2 cellular contexts compared by ENCODE assay signal in genomic region chr18:62730926-62731325, GRCh38.
TF ChIP-seq lines count a peak whose summit lies in the region.

No MANE protein-coding gene starts in this region.

TF ChIP-seq in GM12891, 5 proteins besides CTCF, POLR2A, EP300 and RAD21:
- no peak for TF ChIP-seq POLR2AphosphoS5 (IDR thresholded peaks at IDR 0.05; ENCODE audit: low read depth, low read length)
- TF ChIP-seq SPI1 (IDR thresholded peaks at IDR 0.05; ENCODE audit: low read depth, low read length): no peak
- no peak for TF ChIP-seq PAX5 (IDR thresholded peaks at IDR 0.05; ENCODE audit: insufficient read depth, low read length, severe bottlenecking)
- TF ChIP-seq POU2F2 (IDR thresholded peaks at IDR 0.05; ENCODE audit: low read depth, low read length): no peak
- TF ChIP-seq TAF1 (IDR thresholded peaks at IDR 0.05; ENCODE audit: low read depth, low read length): no peak
TF ChIP-seq in GM12891: peak in this region for 0.

TF ChIP-seq in H1, 55 proteins besides CTCF, POLR2A, EP300 and RAD21:
- TF ChIP-seq JUN (IDR thresholded peaks at IDR 0.05; ENCODE audit: low read depth, low read length) (no peak), GABPA (IDR thresholded peaks at IDR 0.05; ENCODE audit: borderline replicate concordance, insufficient read depth, low read length) (no peak), MAX (IDR thresholded peaks at IDR 0.05) (no peak), EZH2 (IDR thresholded peaks at IDR 0.05; ENCODE audit: low read depth, low read length, severe bottlenecking) (no peak), GTF2F1 (IDR thresholded peaks at IDR 0.05; ENCODE audit: borderline replicate concordance, low read depth, low read length) (no peak), HDAC6 (IDR thresholded peaks at IDR 0.05; ENCODE audit: low read depth, low read length) (no peak), TAF1 (IDR thresholded peaks at IDR 0.05; ENCODE audit: low read depth, low read length) (no peak), TAF7 (optimal IDR thresholded peaks at IDR 0.05; ENCODE audit: borderline replicate concordance, low read depth, low read length) (no peak), POLR2AphosphoS5 (IDR thresholded peaks at IDR 0.05; ENCODE audit: low read depth, low read length) (no peak), ASH2L (IDR thresholded peaks at IDR 0.05; ENCODE audit: low read length) (no peak), CBX5 (IDR thresholded peaks at IDR 0.05; ENCODE audit: low read depth, low read length) (no peak)
